Comparison of ENCODE assay signal across 1 cellular context in the genomic region with DNA sequence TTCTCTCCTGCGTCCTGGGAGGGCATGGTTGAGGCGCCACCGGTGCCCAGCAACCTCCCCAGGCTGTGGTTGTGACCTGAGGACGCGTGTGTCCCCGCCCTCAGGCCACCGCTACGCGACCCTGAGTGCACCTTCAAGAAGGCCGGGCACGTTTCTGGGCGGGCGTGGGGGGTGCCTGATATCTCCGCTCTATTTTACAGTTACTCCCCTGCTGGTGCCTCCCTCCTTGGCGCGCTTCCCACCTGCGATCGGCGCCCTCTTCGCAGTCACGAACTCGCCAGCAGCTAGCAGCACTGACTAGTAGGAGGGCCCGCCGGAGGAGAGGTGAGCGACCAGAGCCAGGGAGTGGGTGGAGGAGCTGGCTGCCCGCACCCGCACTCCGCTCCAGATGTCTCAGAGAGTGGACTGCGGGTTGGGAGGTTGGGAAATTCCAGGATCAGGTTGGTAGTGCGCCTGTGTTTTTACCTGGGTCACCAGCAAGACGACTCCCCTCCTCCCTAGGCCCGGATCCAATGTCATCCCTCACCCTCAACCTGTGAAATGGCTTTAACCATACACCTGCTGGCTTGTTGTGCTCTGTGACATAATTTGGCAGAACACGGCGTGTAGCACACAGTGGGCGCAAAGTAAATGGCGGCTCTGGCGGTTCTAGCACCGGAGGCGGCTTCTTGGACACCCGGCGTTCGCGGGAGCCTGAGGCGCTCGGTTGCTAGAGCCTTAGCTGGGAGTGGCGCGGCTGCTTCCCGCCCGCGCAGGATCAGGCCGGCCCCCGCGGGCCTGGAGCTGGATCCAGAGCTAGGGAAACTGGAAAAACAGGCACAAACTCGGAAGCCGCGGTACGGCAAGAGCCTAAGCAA.
TF ChIP-seq lines count a peak whose summit lies in the region.

No MANE protein-coding gene starts in this region.

TF ChIP-seq in endothelial cell of umbilical vein, 7 proteins besides CTCF, POLR2A, EP300 and RAD21 (continued from another document):
- TF ChIP-seq, protein P1, sequence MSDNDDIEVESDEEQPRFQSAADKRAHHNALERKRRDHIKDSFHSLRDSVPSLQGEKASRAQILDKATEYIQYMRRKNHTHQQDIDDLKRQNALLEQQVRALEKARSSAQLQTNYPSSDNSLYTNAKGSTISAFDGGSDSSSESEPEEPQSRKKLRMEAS (IDR thresholded peaks at IDR 0.05; ENCODE audit: insufficient read depth, insufficient read length), result no peak
- TF ChIP-seq EZH2 (IDR thresholded peaks at IDR 0.05; ENCODE audit: borderline replicate concordance, low read depth, low read length, severe bottlenecking) (no peak), JUN (IDR thresholded peaks at IDR 0.05; ENCODE audit: borderline replicate concordance, insufficient read depth, insufficient read length, low read depth) (no peak), GATA2 (IDR thresholded peaks at IDR 0.05; ENCODE audit: insufficient read depth, insufficient read length, low read depth, low read length) (no peak)
TF ChIP-seq in endothelial cell of umbilical vein: peak in this region for 0.
